33 cellular contexts compared by ENCODE assay signal in the genomic region with DNA sequence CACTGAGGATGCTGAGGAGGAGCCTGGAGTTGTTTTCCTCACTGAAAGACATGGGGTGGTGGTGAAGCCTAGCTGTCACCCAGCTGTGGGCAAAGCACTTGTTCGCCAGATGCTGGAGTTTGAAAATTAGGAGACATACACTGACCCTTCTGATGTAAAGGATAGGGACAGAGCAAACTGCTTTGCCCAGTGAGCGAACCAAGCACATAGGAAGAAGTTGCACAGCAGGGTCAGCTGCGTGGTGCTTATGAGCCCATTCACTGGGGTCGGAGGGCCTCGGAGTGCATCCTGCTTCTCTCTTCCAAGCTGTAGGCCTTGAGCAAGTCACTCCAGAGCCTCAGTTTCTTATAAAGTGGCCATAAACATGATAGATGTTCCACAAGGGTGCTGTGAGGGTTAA.
"Had no signal": no experiment of that assay in that cellular context is flagged by ENCODE, and none has a peak within 500 bp of the region (broad histone marks: within the 10 kb centered on the region; RNA-seq: fewer than 3 reads in every experiment).

No MANE protein-coding gene starts in this region.

- H3K27me3 ChIP-seq: adrenal gland, body of pancreas, breast epithelium, Peyer's patch had no signal

- H3K36me3 ChIP-seq: adrenal gland, breast epithelium had no signal

- H3K27me3 Mint-ChIP-seq: activated B cell treated with CpG ODN at 0.5 μM for 24 hours; activated CD4-positive, alpha-beta memory T cell treated with anti-CD3 and anti-CD28 coated beads for 36 hours; T-cell had no signal

- FAIRE-seq: astrocyte had no signal

- H3K4me3 Mint-ChIP-seq: activated B cell treated with CpG ODN at 0.5 μM for 24 hours; activated CD4-positive, alpha-beta memory T cell treated with anti-CD3 and anti-CD28 coated beads for 36 hours; T-cell had no signal

- H3K27ac ChIP-seq: adrenal gland, body of pancreas, breast epithelium, Peyer's patch, VCaP had no signal

- H3K27ac Mint-ChIP-seq: activated B cell treated with CpG ODN at 0.5 μM for 24 hours; activated CD4-positive, alpha-beta memory T cell treated with anti-CD3 and anti-CD28 coated beads for 36 hours; T-cell had no signal

- H3K4me1 Mint-ChIP-seq: activated B cell treated with CpG ODN at 0.5 μM for 24 hours had no signal

- DNase-seq: activated B cell treated with CpG ODN at 0.5 μM for 24 hours; activated CD4-positive, alpha-beta memory T cell treated with anti-CD3 and anti-CD28 coated beads for 36 hours; activated CD4-positive, alpha-beta T cell treated with anti-CD3 and anti-CD28 coated beads for 4 hours; activated CD4-positive, alpha-beta T cell treated with anti-CD3 and anti-CD28 coated beads, Interleukin-2, amount 50 U/mL, for 1 hour; activated CD4-positive, CD25-positive, alpha-beta regulatory T cell treated with anti-CD3 and anti-CD28 coated beads, Interleukin-2, amount 50 U/mL, for 72 hours; activated CD8-positive, alpha-beta memory T cell treated with anti-CD3 and anti-CD28 coated beads, Interleukin-2, amount 50 U/mL, for 4 hours; activated effector memory CD4-positive, alpha-beta T cell treated with anti-CD3 and anti-CD28 coated beads, Interleukin-2, amount 50 U/mL, for 16 hours; activated naive CD4-positive, alpha-beta T cell; activated naive CD4-positive, alpha-beta T cell treated with anti-CD3 and anti-CD28 coated beads, Interleukin-2, amount 50 U/mL, for 16 hours; activated T-cell treated with anti-CD3 and anti-CD28 coated beads, Interleukin-2, amount 50 U/mL, for 48 hours; adrenal gland; body of pancreas; caudate nucleus; cerebellar nuclear complex; Karpas-422; NCI-H1105; NCI-H1417 treated with DMSO at 0.1 percent for 48 hours; NCI-H187 treated with DMSO at 0.1 percent for 48 hours; NCI-H2081; NCI-H2171 treated with DMSO at 0.1 percent for 48 hours; NCI-H345; NCI-H524 treated with DMSO at 0.1 percent for 48 hours; PC-3; Peyer's patch; RPMI8226; SIG-M5; T-cell; T-helper 9 cell had no signal

- H3K9me3 Mint-ChIP-seq: activated B cell treated with CpG ODN at 0.5 μM for 24 hours; activated CD4-positive, alpha-beta memory T cell treated with anti-CD3 and anti-CD28 coated beads for 36 hours; T-cell had no signal

- H3K4me3 ChIP-seq: adrenal gland, body of pancreas, breast epithelium, Peyer's patch had no signal

- ATAC-seq: body of pancreas, PC-3, Right ventricle myocardium inferior, SK-N-SH treated with all-trans-retinoic acid at 6 μM for 48 hours, T-cell had no signal
